Comparison of ENCODE assay signal across 1 cellular context in genomic region chr19:15432629-15433518, GRCh38.
TF ChIP-seq lines count a peak whose summit lies in the region.

No MANE protein-coding gene starts in this region.

TF ChIP-seq in K562, 482 proteins besides CTCF, POLR2A, EP300 and RAD21 (continued from another document and continues in another):
- no peak for TF ChIP-seq ZNF282 (CRISPR knock-in tag; IDR thresholded peaks at IDR 0.05)
- no peak for TF ChIP-seq SMAD3 (CRISPR knock-in tag; conservative IDR thresholded peaks at IDR 0.05)
- peak; percentile 83 for TF ChIP-seq HCFC1 (IDR thresholded peaks at IDR 0.05; ENCODE audit: low read depth, low read length)
- TF ChIP-seq ZBTB40 (IDR thresholded peaks at IDR 0.05), result peak; percentile 24; the same call in 1 of the 2 replicates
- no peak for TF ChIP-seq ZBTB40 (CRISPR knock-in tag; IDR thresholded peaks at IDR 0.05)
- TF ChIP-seq ZNF121 (CRISPR knock-in tag; conservative IDR thresholded peaks at IDR 0.05), result no peak
- TF ChIP-seq PHF20 (IDR thresholded peaks at IDR 0.05; ENCODE audit: partially characterized antibody), result peak; percentile 77
- TF ChIP-seq FOXJ3 (CRISPR knock-in tag; IDR thresholded peaks at IDR 0.05), result no peak
- peak; percentile 63 for TF ChIP-seq DACH1 (IDR thresholded peaks at IDR 0.05; ENCODE audit: partially characterized antibody)
- no peak for TF ChIP-seq TCF15 (CRISPR knock-in tag; IDR thresholded peaks at IDR 0.05)
- TF ChIP-seq MIER1 (IDR thresholded peaks at IDR 0.05; ENCODE audit: low read depth), result no peak
- no peak for TF ChIP-seq ZNF75A (CRISPR knock-in tag; IDR thresholded peaks at IDR 0.05)
- TF ChIP-seq HIVEP1 (CRISPR knock-in tag; IDR thresholded peaks at IDR 0.05), result no peak
- no peak for TF ChIP-seq ADNP (tag; IDR thresholded peaks at IDR 0.05)
- TF ChIP-seq TFE3 (CRISPR knock-in tag; IDR thresholded peaks at IDR 0.05), result no peak
- no peak for TF ChIP-seq STAT5A (IDR thresholded peaks at IDR 0.05; ENCODE audit: borderline replicate concordance, low read length)
- TF ChIP-seq ZNF512 (tag; IDR thresholded peaks at IDR 0.05), result no peak
- no peak for TF ChIP-seq RBM22 (IDR thresholded peaks at IDR 0.05; ENCODE audit: low read depth, low read length, poor library complexity, severe bottlenecking)
- TF ChIP-seq SIN3A (IDR thresholded peaks at IDR 0.05; ENCODE audit: borderline replicate concordance in 2 of 2, control insufficient read depth in 1 of 2, low read depth in 2 of 2, low read length in 2 of 2), result peak; percentile 92 to 93; a peak in 3 of 4 replicates
- no peak for TF ChIP-seq FOXA1 (IDR thresholded peaks at IDR 0.05; ENCODE audit: borderline replicate concordance)
- no peak for TF ChIP-seq ZNF354B (CRISPR knock-in tag; IDR thresholded peaks at IDR 0.05)
- TF ChIP-seq TRIM28 (IDR thresholded peaks at IDR 0.05), result no peak
- no peak for TF ChIP-seq SMARCB1 (IDR thresholded peaks at IDR 0.05; ENCODE audit: insufficient read length, low read depth)
- TF ChIP-seq FOXK1 (CRISPR knock-in tag; IDR thresholded peaks at IDR 0.05; ENCODE audit: borderline replicate concordance), result 0 out of 2 replicates have a peak, but pooled peaks have one; percentile 42
- TF ChIP-seq ZNF316 (IDR thresholded peaks at IDR 0.05), result no peak
- no peak for TF ChIP-seq MECOM (CRISPR knock-in tag; IDR thresholded peaks at IDR 0.05)
- no peak for TF ChIP-seq ZNF398 (CRISPR knock-in tag; IDR thresholded peaks at IDR 0.05)
- TF ChIP-seq PYGO2 (tag; IDR thresholded peaks at IDR 0.05), result no peak
- no peak for TF ChIP-seq ZNF134 (CRISPR knock-in tag; conservative IDR thresholded peaks at IDR 0.05)
- no peak for TF ChIP-seq PRMT5 (CRISPR knock-in tag; IDR thresholded peaks at IDR 0.05)
- peak; percentile 73; the same call in 1 of the 2 replicates for TF ChIP-seq ZBTB33 (CRISPR knock-in tag; IDR thresholded peaks at IDR 0.05)
- no peak for TF ChIP-seq TAF15 (IDR thresholded peaks at IDR 0.05; ENCODE audit: low read depth, low read length)
- no peak for TF ChIP-seq IRF1 (CRISPR knock-in tag; IDR thresholded peaks at IDR 0.05; ENCODE audit: borderline replicate concordance)
- TF ChIP-seq ZKSCAN3 (CRISPR knock-in tag; IDR thresholded peaks at IDR 0.05), result no peak
- TF ChIP-seq ZC3H8 (IDR thresholded peaks at IDR 0.05), result no peak
- TF ChIP-seq GTF2A2 (tag; IDR thresholded peaks at IDR 0.05), result no peak
- no peak for TF ChIP-seq TARDBP (IDR thresholded peaks at IDR 0.05)
- TF ChIP-seq ETV6 (IDR thresholded peaks at IDR 0.05; ENCODE audit: borderline replicate concordance in 1 of 2, low read depth in 2 of 2, low read length in 1 of 2), result no peak
- peak; percentile 50; the same call in 1 of the 2 replicates for TF ChIP-seq ETV6 (CRISPR knock-in tag; IDR thresholded peaks at IDR 0.05; ENCODE audit: borderline replicate concordance)
- peak; percentile 92 for TF ChIP-seq ZFX (CRISPR knock-in tag; IDR thresholded peaks at IDR 0.05)
- TF ChIP-seq HEY1 (CRISPR knock-in tag; IDR thresholded peaks at IDR 0.05; ENCODE audit: borderline replicate concordance), result no peak
- TF ChIP-seq ZNF239 (CRISPR knock-in tag; IDR thresholded peaks at IDR 0.05), result no peak
- TF ChIP-seq DDX20 (tag; IDR thresholded peaks at IDR 0.05; ENCODE audit: low read depth), result no peak
- no peak for TF ChIP-seq POU5F1 (IDR thresholded peaks at IDR 0.05; ENCODE audit: borderline replicate concordance, low read depth, low read length, partially characterized antibody)
- no peak for TF ChIP-seq PHF21A (IDR thresholded peaks at IDR 0.05; ENCODE audit: borderline replicate concordance, low read depth)
- no peak for TF ChIP-seq ZNF445 (CRISPR knock-in tag; IDR thresholded peaks at IDR 0.05; ENCODE audit: low read depth)
- TF ChIP-seq TOE1 (IDR thresholded peaks at IDR 0.05; ENCODE audit: borderline replicate concordance), result 0 out of 2 replicates have a peak, but pooled peaks have one; percentile 49
- TF ChIP-seq TOE1 (CRISPR knock-in tag; IDR thresholded peaks at IDR 0.05; ENCODE audit: borderline replicate concordance, low read depth), result no peak
- no peak for TF ChIP-seq CCAR2 (IDR thresholded peaks at IDR 0.05; ENCODE audit: low read depth, low read length)
- peak; percentile 64 for TF ChIP-seq SUPT5H (IDR thresholded peaks at IDR 0.05)
